In genomic region chr11:17986007-17986710, GRCh38 we compare ENCODE assay signal across 13 cellular contexts. TPM values are rescaled to one million over a fixed set of nuclear protein-coding genes. Genes with fewer than 3 reads are reported as not detected.
A peak's percentile ranks its signal among the peaks of the same experiment; 100 is the strongest.
DNase-seq lines count a peak whose midpoint lies in the region; TF ChIP-seq lines count a peak whose summit lies in the region.
"Had no signal": no experiment of that assay in that cellular context is flagged by ENCODE, and none has a peak within 500 bp of the region (broad histone marks: within the 10 kb centered on the region; RNA-seq: fewer than 3 reads in every experiment).

No MANE protein-coding gene starts in this region.

- no peaks in the 10 kb centered on the region for H3K27me3 Mint-ChIP-seq in activated T-helper 1 cell treated with anti-CD3 and anti-CD28 coated beads, Interleukin-12 subunit alpha, Interleukin-12 subunit beta, Interleukin-2, Interleukin-4 antibody, amounts not matched to agents 30 ng/mL and 10 ng/mL and 1 ng/mL, durations not matched to agents 14 hours and 24 hours and 36 hours (ENCODE audit: insufficient read depth)

- peak; percentile 79 for DNase-seq in AG08396 (ENCODE audit: low spot score)
- peak; percentile 63 for DNase-seq in NCI-H2196 (lab: John Stamatoyannopoulos, UW; ENCODE audit: unreplicated experiment)
- peak; percentile 73 for DNase-seq in epithelial cell of esophagus (ENCODE audit: low read depth)
- peak; percentile 83 for DNase-seq in myocyte (ENCODE audit: low read depth)
- DNase-seq in NK-92 treated with Interleukin-12 subunit alpha and Interleukin-12 subunit beta, amount 100 ng/mL, for 24 hours (lab: John Stamatoyannopoulos, UW): no peak
- DNase-seq in SIG-M5 (lab: John Stamatoyannopoulos, UW): no peak
- DNase-seq in NCI-H446 (lab: John Stamatoyannopoulos, UW): no peak
- no peak for DNase-seq in activated T-helper 1 cell treated with anti-CD3 and anti-CD28 coated beads, Interleukin-12 subunit alpha, Interleukin-12 subunit beta, Interleukin-2, Interleukin-4 antibody, amounts not matched to agents 30 ng/mL and 10 ng/mL and 1 ng/mL, durations not matched to agents 14 hours and 24 hours and 36 hours (ENCODE audit: low spot score)
- DNase-seq: activated T-cell treated with anti-CD3 and anti-CD28 coated beads, Interleukin-2, amount 50 U/mL, for 48 hours; foreskin melanocyte; NCI-H1436 treated with DMSO at 0.1 percent for 48 hours; stimulated activated CD4-positive, alpha-beta T cell treated with anti-CD3 and anti-CD28 coated beads, Interleukin-4, amount 100 ng/mL, for 24 hours had no signal

- H3K4me3 Mint-ChIP-seq in activated T-helper 1 cell treated with anti-CD3 and anti-CD28 coated beads, Interleukin-12 subunit alpha, Interleukin-12 subunit beta, Interleukin-2, Interleukin-4 antibody, amounts not matched to agents 30 ng/mL and 10 ng/mL and 1 ng/mL, durations not matched to agents 14 hours and 24 hours and 36 hours: no peak overlapping the region

- intact Hi-C loops in activated T-helper 1 cell treated with anti-CD3 and anti-CD28 coated beads, Interleukin-12 subunit alpha, Interleukin-12 subunit beta, Interleukin-2, Interleukin-4 antibody, amounts not matched to agents 30 ng/mL and 10 ng/mL and 1 ng/mL, durations not matched to agents 14 hours and 24 hours and 36 hours (cut with micrococcal nuclease): no loop called here

- H3K4me1 Mint-ChIP-seq in activated T-helper 1 cell treated with anti-CD3 and anti-CD28 coated beads, Interleukin-12 subunit alpha, Interleukin-12 subunit beta, Interleukin-2, Interleukin-4 antibody, amounts not matched to agents 30 ng/mL and 10 ng/mL and 1 ng/mL, durations not matched to agents 14 hours and 24 hours and 36 hours (ENCODE audit: low read depth): no peaks in the 10 kb centered on the region

- no peak overlapping the region for H3K4me3 ChIP-seq in epithelial cell of esophagus (ENCODE audit: low read length)
- H3K4me3 ChIP-seq: BLaER1 treated with 17β-estradiol and CSF1 and Interleukin-3, amounts not matched to agents 10 nM and 100 nM had no signal

- peaks cover 30% of the 10 kb centered on the region for H3K36me3 Mint-ChIP-seq in activated T-helper 1 cell treated with anti-CD3 and anti-CD28 coated beads, Interleukin-12 subunit alpha, Interleukin-12 subunit beta, Interleukin-2, Interleukin-4 antibody, amounts not matched to agents 30 ng/mL and 10 ng/mL and 1 ng/mL, durations not matched to agents 14 hours and 24 hours and 36 hours (ENCODE audit: low read depth)

- H3K9me3 Mint-ChIP-seq in activated T-helper 1 cell treated with anti-CD3 and anti-CD28 coated beads, Interleukin-12 subunit alpha, Interleukin-12 subunit beta, Interleukin-2, Interleukin-4 antibody, amounts not matched to agents 30 ng/mL and 10 ng/mL and 1 ng/mL, durations not matched to agents 14 hours and 24 hours and 36 hours: peaks cover 7% of the 10 kb centered on the region

- H3K27ac Mint-ChIP-seq in activated T-helper 1 cell treated with anti-CD3 and anti-CD28 coated beads, Interleukin-12 subunit alpha, Interleukin-12 subunit beta, Interleukin-2, Interleukin-4 antibody, amounts not matched to agents 30 ng/mL and 10 ng/mL and 1 ng/mL, durations not matched to agents 14 hours and 24 hours and 36 hours: no peak overlapping the region

- no peak for TF ChIP-seq CTCF in epithelial cell of esophagus (IDR thresholded peaks at IDR 0.05; ENCODE audit: insufficient read depth, low read depth, low read length, missing control alignments)

RNA-seq across cellular contexts. Expression of gene SERGEF, which starts 26.7 kb away (rescaled TPM):
- total RNA-seq in myocyte: 10.8 and 16.6 TPM in 2 replicates
- polyA plus RNA-seq in myocyte (2012): 34.1 TPM
- 24.5 and 32.8 TPM in 2 replicates for total RNA-seq in activated T-helper 1 cell treated with anti-CD3 and anti-CD28 coated beads, Interleukin-12 subunit alpha, Interleukin-12 subunit beta, Interleukin-2, Interleukin-4 antibody, amounts not matched to agents 30 ng/mL and 10 ng/mL and 1 ng/mL, durations not matched to agents 14 hours and 24 hours and 36 hours

RNA-seq across cellular contexts. Expression of gene TPH1, which starts 59.9 kb away (rescaled TPM):
- not detected in 2 replicates for total RNA-seq in myocyte
- polyA plus RNA-seq in myocyte (2012): 0.04 TPM
- 0.49 and 0.51 TPM in 2 replicates for total RNA-seq in activated T-helper 1 cell treated with anti-CD3 and anti-CD28 coated beads, Interleukin-12 subunit alpha, Interleukin-12 subunit beta, Interleukin-2, Interleukin-4 antibody, amounts not matched to agents 30 ng/mL and 10 ng/mL and 1 ng/mL, durations not matched to agents 14 hours and 24 hours and 36 hours

Comparison
In these comparisons a context has a peak if more than half of its experiments do, and no peak if none do; other contexts are left out.
1. DNase-seq: peak in AG08396 (single experiment), NCI-H2196 (single experiment), epithelial cell of esophagus (single experiment) and myocyte (single experiment); none in NK-92 treated with Interleukin-12 subunit alpha and Interleukin-12 subunit beta, amount 100 ng/mL, for 24 hours (single experiment), SIG-M5 (single experiment), NCI-H446 (0 of 2) and activated T-helper 1 cell treated with anti-CD3 and anti-CD28 coated beads, Interleukin-12 subunit alpha, Interleukin-12 subunit beta, Interleukin-2, Interleukin-4 antibody, amounts not matched to agents 30 ng/mL and 10 ng/mL and 1 ng/mL, durations not matched to agents 14 hours and 24 hours and 36 hours (single experiment).